16 cellular contexts compared by ENCODE assay signal in the genomic region with DNA sequence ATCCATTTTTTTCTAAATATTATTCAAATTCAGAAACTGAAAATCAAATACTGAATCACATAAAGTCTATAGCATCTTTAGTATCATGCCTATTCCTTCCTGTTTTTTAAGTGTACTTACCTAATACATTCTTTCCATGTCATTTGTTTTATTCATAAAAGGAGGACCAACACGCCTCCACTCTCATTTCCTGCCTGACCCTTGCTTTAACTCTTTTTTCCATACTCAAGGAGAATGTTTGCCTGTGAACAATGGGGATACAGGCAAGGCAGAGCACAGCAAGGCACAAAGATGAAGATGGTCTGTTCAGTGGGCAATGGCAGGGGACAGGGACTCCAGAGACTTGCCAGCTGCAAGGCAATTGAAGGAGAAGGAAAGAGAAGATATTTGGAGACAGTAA.
DNase-seq lines count a peak whose midpoint lies in the region; ATAC-seq and TF ChIP-seq lines count a peak whose summit lies in the region.
"Had no signal": no experiment of that assay in that cellular context is flagged by ENCODE, and none has a peak within 500 bp of the region (broad histone marks: within the 10 kb centered on the region; RNA-seq: fewer than 3 reads in every experiment).

No MANE protein-coding gene starts in this region.

- no peak overlapping the region for H3K4me3 Mint-ChIP-seq in neural crest cell
- H3K4me3 Mint-ChIP-seq: CD4-positive, alpha-beta memory T cell; GM23338; H9 had no signal

- ATAC-seq in esophagus mucosa (no peak), GM21717 (IDR thresholded peaks at IDR 0.05; ENCODE audit: unreplicated experiment) (no peak)
- ATAC-seq: GM23338, HCT116 had no signal

- no peak for TF ChIP-seq CTCF in neural crest cell (conservative IDR thresholded peaks at IDR 0.05)

- peaks cover 14% of the 10 kb centered on the region for H3K4me1 Mint-ChIP-seq in neural crest cell
- H3K4me1 Mint-ChIP-seq: CD4-positive, alpha-beta memory T cell had no signal

- no peaks in the 10 kb centered on the region for H3K36me3 Mint-ChIP-seq in neural crest cell (ENCODE audit: low read depth)
- H3K36me3 Mint-ChIP-seq: CD4-positive, alpha-beta memory T cell had no signal

- H3K27me3 Mint-ChIP-seq in neural crest cell (ENCODE audit: low read depth): no peaks in the 10 kb centered on the region
- H3K27me3 Mint-ChIP-seq: CD4-positive, alpha-beta memory T cell had no signal

- DNase-seq in dermis blood vessel endothelial cell (peak; percentile 53), neural crest cell (ENCODE audit: low read depth, low spot score) (no peak), pulmonary artery endothelial cell (ENCODE audit: low read depth, low spot score) (peak; percentile 3)
- DNase-seq in activated T-cell treated with anti-CD3 and anti-CD28 coated beads, Interleukin-2, amount 50 U/mL, for 1 hour: no peak
- DNase-seq: C1 segment of cervical spinal cord; Calu3; CD4-positive, alpha-beta memory T cell; COR-L47; DMS53; DMS79 treated with DMSO at 0.1 percent for 48 hours; GF-D8; H9 had no signal

- H3K27ac Mint-ChIP-seq in neural crest cell (ENCODE audit: unreplicated experiment): peak overlapping the region; percentile 31
- H3K27ac Mint-ChIP-seq: CD4-positive, alpha-beta memory T cell; GM23338; H9 had no signal

- no peaks in the 10 kb centered on the region for H3K9me3 Mint-ChIP-seq in neural crest cell
- H3K9me3 Mint-ChIP-seq: GM23338, H9 had no signal

Comparison
In these comparisons a context has a peak if more than half of its experiments do, and no peak if none do; other contexts are left out.
1. DNase-seq: peak in dermis blood vessel endothelial cell (single experiment) and pulmonary artery endothelial cell (single experiment); none in neural crest cell (single experiment) and activated T-cell treated with anti-CD3 and anti-CD28 coated beads, Interleukin-2, amount 50 U/mL, for 1 hour (single experiment).